In genomic region chr2:184372484-184372883, GRCh38 we compare ENCODE assay signal across 14 cellular contexts.
A peak's percentile ranks its signal among the peaks of the same experiment; 100 is the strongest.
DNase-seq lines count a peak whose midpoint lies in the region; FAIRE-seq and TF ChIP-seq lines count a peak whose summit lies in the region.
"Had no signal": no experiment of that assay in that cellular context is flagged by ENCODE, and none has a peak within 500 bp of the region (broad histone marks: within the 10 kb centered on the region; RNA-seq: fewer than 3 reads in every experiment).

No MANE protein-coding gene starts in this region.

- no peaks in the 10 kb centered on the region for H3K27me3 ChIP-seq in HUES48 (ENCODE audit: control insufficient read depth, insufficient read depth, low read length)
- H3K27me3 ChIP-seq in H1 (replicated peaks in 1 of 4; ENCODE audit: control insufficient read depth in 3 of 4, extremely low read depth in 1 of 4, insufficient read depth in 3 of 4, low read length in 3 of 4): no peaks in the 10 kb centered on the region
- no peaks in the 10 kb centered on the region for H3K27me3 ChIP-seq in mesendoderm (ENCODE audit: insufficient read depth, low read length, poor library complexity)

- H2BK12ac ChIP-seq in H1 (ENCODE audit: low read depth, low read length): no peak overlapping the region

- H3K56ac ChIP-seq in H1 (replicated peaks; ENCODE audit: insufficient read length, low read depth, low read length) (no peak overlapping the region), mesendoderm (ENCODE audit: low read length) (no peak overlapping the region)

- no peak overlapping the region for H2BK15ac ChIP-seq in H1 (ENCODE audit: low read length)
- H2BK15ac ChIP-seq in mesendoderm (replicated peaks; ENCODE audit: low read depth): no peak overlapping the region

- H3K4ac ChIP-seq in H1 (replicated peaks; ENCODE audit: insufficient read length, low read depth, low read length): no peak overlapping the region
- no peak overlapping the region for H3K4ac ChIP-seq in mesendoderm (ENCODE audit: low read depth, low read length)

- no peaks in the 10 kb centered on the region for H3K23me2 ChIP-seq in H1 (ENCODE audit: low read depth, low read length)

- CTCF ChIA-PET in H1 (lab: Charles Lee; ENCODE audit: partially characterized antibody): no interaction called here

- H3K4me1 ChIP-seq in HUES48 (ENCODE audit: control insufficient read depth, insufficient read depth, low read length) (peaks cover 19% of the 10 kb centered on the region), H1 (replicated peaks in 1 of 4; ENCODE audit: control insufficient read depth in 3 of 4, insufficient read depth in 4 of 4, low read length in 3 of 4) (peaks cover 0 to 6% (median 1%) of the 10 kb centered on the region in 4 experiments; a peak in 3 of 7 replicates), mesendoderm (ENCODE audit: control insufficient read depth, low read depth, low read length) (no peaks in the 10 kb centered on the region)
- H3K4me1 ChIP-seq: A549, Caco-2 had no signal

- H2BK120ac ChIP-seq in H1 (replicated peaks; ENCODE audit: low read depth, low read length): no peak overlapping the region
- peak overlapping the region; percentile 12 for H2BK120ac ChIP-seq in mesendoderm (ENCODE audit: low read depth, low read length)

- H3K4me2 ChIP-seq in H1 (ENCODE audit: insufficient read depth in 1 of 2, low read depth in 2 of 2, low read length in 2 of 2) (peak overlapping the region; percentile 21 to 32; a peak in 2 of 4 replicates), mesendoderm (ENCODE audit: low read length) (no peak overlapping the region)
- H3K4me2 ChIP-seq: A549 had no signal

- peak overlapping the region; percentile 60 for H4K5ac ChIP-seq in H1 (ENCODE audit: insufficient read length, low read depth, low read length)
- H4K5ac ChIP-seq in mesendoderm (ENCODE audit: low read length): no peak overlapping the region

- H3K9ac ChIP-seq in HUES48 (ENCODE audit: low read depth, low read length): peak overlapping the region; percentile 1; the same call in 1 of the 2 replicates
- no peak overlapping the region for H3K9ac ChIP-seq in H1 (replicated peaks in 1 of 4; ENCODE audit: extremely low read depth in 1 of 4, low read depth in 3 of 4, low read length in 3 of 4)
- H3K9ac ChIP-seq in mesendoderm (ENCODE audit: low read length): no peak overlapping the region

- H3K23ac ChIP-seq in H1 (ENCODE audit: insufficient read length) (no peak overlapping the region), mesendoderm (ENCODE audit: low read length) (no peak overlapping the region)

- H2BK20ac ChIP-seq in H1 (ENCODE audit: low read length): no peak overlapping the region

- H3K4me3 ChIP-seq in HUES48 (ENCODE audit: low read depth, low read length): no peak overlapping the region
- 0 out of 8 replicates have a peak overlapping the region, but pooled peaks of 1 of the 4 experiments have one; percentile 13 for H3K4me3 ChIP-seq in H1 (ENCODE audit: extremely low read depth in 1 of 4, insufficient read depth in 2 of 4, low read depth in 3 of 4, low read length in 4 of 4)
- no peak overlapping the region for H3K4me3 ChIP-seq in mesendoderm (ENCODE audit: low read length)
- H3K4me3 ChIP-seq: A549 had no signal

- H3K14ac ChIP-seq in H1 (ENCODE audit: insufficient read length): no peak overlapping the region

- H4K91ac ChIP-seq in H1 (replicated peaks; ENCODE audit: insufficient read length, low read length): no peak overlapping the region

- H3K4me3 Mint-ChIP-seq in activated T-helper 2 cell treated with anti-CD3 and anti-CD28 coated beads, Interferon-gamma antibody, Interleukin-2, Interleukin-4, amounts not matched to agents 10 μg/mL and 5 μg/mL and 100 μg/mL, durations not matched to agents 14 hours and 24 hours and 36 hours (ENCODE audit: low read depth): no peak overlapping the region
- H3K4me3 Mint-ChIP-seq: CD8-positive, alpha-beta memory T cell; IgD-negative memory B cell had no signal

- no peaks in the 10 kb centered on the region for H3K36me3 Mint-ChIP-seq in activated T-helper 2 cell treated with anti-CD3 and anti-CD28 coated beads, Interferon-gamma antibody, Interleukin-2, Interleukin-4, amounts not matched to agents 10 μg/mL and 5 μg/mL and 100 μg/mL, durations not matched to agents 14 hours and 24 hours and 36 hours (ENCODE audit: low read depth)
- H3K36me3 Mint-ChIP-seq: CD8-positive, alpha-beta memory T cell had no signal

- H3K27ac Mint-ChIP-seq in activated T-helper 2 cell treated with anti-CD3 and anti-CD28 coated beads, Interferon-gamma antibody, Interleukin-2, Interleukin-4, amounts not matched to agents 10 μg/mL and 5 μg/mL and 100 μg/mL, durations not matched to agents 14 hours and 24 hours and 36 hours: no peak overlapping the region
- H3K27ac Mint-ChIP-seq: CD8-positive, alpha-beta memory T cell had no signal

- H4K20me1 ChIP-seq in H1 (replicated peaks in 1 of 2; ENCODE audit: control insufficient read depth in 1 of 2, insufficient read depth in 2 of 2, low read length in 2 of 2): no peaks in the 10 kb centered on the region

- no peak overlapping the region for H3K18ac ChIP-seq in H1 (ENCODE audit: extremely low read depth, low read length)
- no peak overlapping the region for H3K18ac ChIP-seq in mesendoderm (ENCODE audit: low read length)

- no peaks in the 10 kb centered on the region for H3K27me3 Mint-ChIP-seq in activated T-helper 2 cell treated with anti-CD3 and anti-CD28 coated beads, Interferon-gamma antibody, Interleukin-2, Interleukin-4, amounts not matched to agents 10 μg/mL and 5 μg/mL and 100 μg/mL, durations not matched to agents 14 hours and 24 hours and 36 hours (ENCODE audit: low read depth)
- H3K27me3 Mint-ChIP-seq: CD8-positive, alpha-beta memory T cell; IgD-negative memory B cell had no signal

- intact Hi-C loops in activated T-helper 2 cell treated with anti-CD3 and anti-CD28 coated beads, Interferon-gamma antibody, Interleukin-2, Interleukin-4, amounts not matched to agents 10 μg/mL and 5 μg/mL and 100 μg/mL, durations not matched to agents 14 hours and 24 hours and 36 hours (cut with micrococcal nuclease): no loop called here

- H3K27ac ChIP-seq in HUES48 (ENCODE audit: low read depth, low read length) (peak overlapping the region; percentile 75), H1 (ENCODE audit: low read depth, low read length) (no peak overlapping the region), mesendoderm (ENCODE audit: low read depth, low read length) (no peak overlapping the region)
- H3K27ac ChIP-seq: A549 had no signal

- H3K79me1 ChIP-seq in H1 (ENCODE audit: low read depth, low read length) (no peaks in the 10 kb centered on the region), mesendoderm (ENCODE audit: low read length) (no peaks in the 10 kb centered on the region)

- H2BK5ac ChIP-seq in H1 (ENCODE audit: low read depth, low read length) (no peak overlapping the region), mesendoderm (ENCODE audit: low read length) (no peak overlapping the region)

- DNase-seq in H1 (ENCODE audit: low read depth in 1 of 2, low spot score in 2 of 2) (no peak), mesendoderm (peak; percentile 15), medulla oblongata (ENCODE audit: extremely low spot score) (no peak)
- no peak for DNase-seq in activated T-helper 2 cell treated with anti-CD3 and anti-CD28 coated beads, Interferon-gamma antibody, Interleukin-2, Interleukin-4, amounts not matched to agents 10 μg/mL and 5 μg/mL and 100 μg/mL, durations not matched to agents 14 hours and 24 hours and 36 hours (ENCODE audit: low spot score)
- no peak for DNase-seq in activated CD4-positive, alpha-beta T cell treated with anti-CD3 and anti-CD28 coated beads, Interleukin-2, amount 50 U/mL, for 48 hours
- DNase-seq: Caco-2; CD8-positive, alpha-beta memory T cell; DND-41; GF-D8 had no signal

- no peaks in the 10 kb centered on the region for H3K4me1 Mint-ChIP-seq in activated T-helper 2 cell treated with anti-CD3 and anti-CD28 coated beads, Interferon-gamma antibody, Interleukin-2, Interleukin-4, amounts not matched to agents 10 μg/mL and 5 μg/mL and 100 μg/mL, durations not matched to agents 14 hours and 24 hours and 36 hours (ENCODE audit: low read depth)
- H3K4me1 Mint-ChIP-seq: CD8-positive, alpha-beta memory T cell had no signal

- POLR2A ChIA-PET in H1 (lab: Charles Lee; ENCODE audit: partially characterized antibody): no interaction called here

- H3K36me3 ChIP-seq in HUES48 (ENCODE audit: control insufficient read depth, insufficient read depth, low read length): no peaks in the 10 kb centered on the region
- no peaks in the 10 kb centered on the region; a peak in 1 of 8 replicates for H3K36me3 ChIP-seq in H1 (ENCODE audit: control insufficient read depth in 2 of 4, insufficient read depth in 4 of 4, low read length in 3 of 4)
- H3K36me3 ChIP-seq in mesendoderm (ENCODE audit: control insufficient read depth, insufficient read depth, low read length): no peaks in the 10 kb centered on the region

- H2AK5ac ChIP-seq in H1 (ENCODE audit: low read depth, low read length) (no peak overlapping the region), mesendoderm (ENCODE audit: low read length) (no peak overlapping the region)

- no peaks in the 10 kb centered on the region for H3K79me2 ChIP-seq in H1 (ENCODE audit: control insufficient read depth in 1 of 2, insufficient read depth in 2 of 2, low read length in 2 of 2)
- no peaks in the 10 kb centered on the region for H3K79me2 ChIP-seq in mesendoderm (ENCODE audit: control insufficient read depth, insufficient read depth, low read length)

- H3K9me3 ChIP-seq in HUES48 (ENCODE audit: control insufficient read depth, insufficient read depth, low read length): no peaks in the 10 kb centered on the region
- H3K9me3 ChIP-seq in H1 (ENCODE audit: insufficient read depth in 2 of 2, low read depth in 1 of 2, low read length in 1 of 2): no peaks in the 10 kb centered on the region
- H3K9me3 ChIP-seq: A549, Caco-2 had no signal

- no peak for TF ChIP-seq EP300 in H1 (IDR thresholded peaks at IDR 0.05; ENCODE audit: borderline replicate concordance in 1 of 2, low read depth in 2 of 2, low read length in 2 of 2)

- no peaks in the 10 kb centered on the region for H3K9me3 Mint-ChIP-seq in activated T-helper 2 cell treated with anti-CD3 and anti-CD28 coated beads, Interferon-gamma antibody, Interleukin-2, Interleukin-4, amounts not matched to agents 10 μg/mL and 5 μg/mL and 100 μg/mL, durations not matched to agents 14 hours and 24 hours and 36 hours

- no peak for TF ChIP-seq POLR2A in H1 (IDR thresholded peaks at IDR 0.05; ENCODE audit: control extremely low read depth in 1 of 2, low read depth in 2 of 2, low read length in 2 of 2)

- TF ChIP-seq CTCF in H1 (IDR thresholded peaks at IDR 0.05; ENCODE audit: control extremely low read depth in 1 of 3, insufficient read depth in 1 of 3, low read depth in 1 of 3, low read length in 3 of 3): no peak

- no peak for FAIRE-seq in H1 (lab: Jason Lieb, UNC)
- FAIRE-seq: A549, GM19239, H54 had no signal

- H2AFZ ChIP-seq in H1 (ENCODE audit: low read length): peak overlapping the region; percentile 9; the same call in 1 of the 2 replicates

- no peak for TF ChIP-seq RAD21 in H1 (IDR thresholded peaks at IDR 0.05 in 1 of 2, conservative IDR thresholded peaks at IDR 0.05 in 1 of 2; ENCODE audit: low read depth in 2 of 2, low read length in 2 of 2)

- no peak overlapping the region for H4K8ac ChIP-seq in H1 (ENCODE audit: extremely low read depth, insufficient read depth, low read length)
- H4K8ac ChIP-seq in mesendoderm (ENCODE audit: low read depth, low read length): no peak overlapping the region

TF ChIP-seq in H1, 55 proteins besides CTCF, POLR2A, EP300 and RAD21 (continues in another document):
- TF ChIP-seq RFX5 (IDR thresholded peaks at IDR 0.05; ENCODE audit: borderline replicate concordance, low read depth, low read length): no peak
